ENCODE assay signal across 9 cellular contexts in genomic region chr6:158803733-158804143, GRCh38. TPM values are rescaled to one million over a fixed set of nuclear protein-coding genes. Genes with fewer than 3 reads are reported as not detected.
A peak's percentile ranks its signal among the peaks of the same experiment; 100 is the strongest.
DNase-seq lines count a peak whose midpoint lies in the region; ATAC-seq and TF ChIP-seq lines count a peak whose summit lies in the region.
"Had no signal": no experiment of that assay in that cellular context is flagged by ENCODE, and none has a peak within 500 bp of the region (broad histone marks: within the 10 kb centered on the region; RNA-seq: fewer than 3 reads in every experiment).

No MANE protein-coding gene starts in this region.

- H2AFZ ChIP-seq in mammary epithelial cell (ENCODE audit: low read depth, low read length), result no peak overlapping the region

- in situ Hi-C loops in mammary epithelial cell (cut with MboI; ENCODE audit: low sequenced_read_pairs in 2 of 2), result no loop called here

- H3K4me3 ChIP-seq in mammary epithelial cell (replicated peaks in 1 of 3; ENCODE audit: insufficient read depth in 1 of 3, low read depth in 2 of 3, low read length in 3 of 3) (no peak overlapping the region), WERI-Rb-1 (ENCODE audit: low read depth, low read length) (no peak overlapping the region)
- H3K4me3 ChIP-seq: cardiac muscle cell had no signal

- H3K36me3 ChIP-seq in mammary epithelial cell (ENCODE audit: insufficient read depth, low read length) (peaks cover 16% of the 10 kb centered on the region), WERI-Rb-1 (peaks cover 17% of the 10 kb centered on the region)
- H3K36me3 ChIP-seq: cardiac muscle cell had no signal

- H3K27ac ChIP-seq in mammary epithelial cell (ENCODE audit: insufficient read depth, low read depth, low read length) (peak overlapping the region; percentile 39), WERI-Rb-1 (no peak overlapping the region)

- WGBS in mammary epithelial cell (ENCODE audit: low coverage, missing lambda C conversion rate), result 71% methylated on average over 5 of the region's 5 CpGs

- H3K36me3 Mint-ChIP-seq in activated T-cell treated with anti-CD3 and anti-CD28 coated beads, Interleukin-2, amount 50 U/mL, for 72 hours (ENCODE audit: insufficient read depth in 2 of 2), result peaks cover 1 to 28% of the 10 kb centered on the region in 2 donors

- intact Hi-C loops in mammary epithelial cell (cut with micrococcal nuclease), result no loop called here

- no TSS peak for BruUV-seq in mammary epithelial cell (replicated peaks; lab: Mats Ljungman, UMichigan)

- peaks cover 16% of the 10 kb centered on the region for H4K20me1 ChIP-seq in mammary epithelial cell (ENCODE audit: insufficient read depth, low read length)

- H3K4me2 ChIP-seq in mammary epithelial cell (ENCODE audit: insufficient read depth, low read depth, low read length), result peak overlapping the region; percentile 55

- H3K27me3 ChIP-seq in mammary epithelial cell (ENCODE audit: insufficient read depth, low read length) (no peaks in the 10 kb centered on the region), WERI-Rb-1 (ENCODE audit: insufficient read depth, low read depth, severe bottlenecking) (no peaks in the 10 kb centered on the region)
- H3K27me3 ChIP-seq: cardiac muscle cell had no signal

- CTCF ChIA-PET in mammary epithelial cell (lab: Charles Lee; ENCODE audit: low non-redundant PET), result no interaction called here

- peaks cover 43% of the 10 kb centered on the region for H3K4me1 ChIP-seq in mammary epithelial cell (ENCODE audit: insufficient read depth, low read length)

- H3K9ac ChIP-seq in mammary epithelial cell (ENCODE audit: insufficient read depth, low read length), result no peak overlapping the region

- TF ChIP-seq CTCF in mammary epithelial cell (conservative IDR thresholded peaks at IDR 0.05 in 1 of 2, IDR thresholded peaks at IDR 0.05 in 1 of 2; ENCODE audit: extremely low read depth in 1 of 2, insufficient read depth in 1 of 2, low read depth in 1 of 2, low read length in 2 of 2), result no peak
- TF ChIP-seq CTCF in WERI-Rb-1 (IDR thresholded peaks at IDR 0.05; ENCODE audit: low read depth, low read length), result no peak

- H3K4me3 Mint-ChIP-seq in activated T-cell treated with anti-CD3 and anti-CD28 coated beads, Interleukin-2, amount 50 U/mL, for 72 hours, result peak overlapping the region; percentile 65 to 81

- ATAC-seq in activated T-cell treated with anti-CD3 and anti-CD28 coated beads, Interleukin-2, amount 50 U/mL, for 72 hours (replicated peaks in 1 of 2), result peak; percentile 63 to 74

- no peaks in the 10 kb centered on the region for H3K9me3 Mint-ChIP-seq in activated T-cell treated with anti-CD3 and anti-CD28 coated beads, Interleukin-2, amount 50 U/mL, for 72 hours

- H3K4me1 Mint-ChIP-seq in activated T-cell treated with anti-CD3 and anti-CD28 coated beads, Interleukin-2, amount 50 U/mL, for 72 hours (ENCODE audit: low read depth), result peaks cover 98% of the 10 kb centered on the region

- DNase-seq in activated T-cell treated with anti-CD3 and anti-CD28 coated beads, Interleukin-2, amount 50 U/mL, for 72 hours, result peak; percentile 32 to 37
- DNase-seq in activated T-cell treated with anti-CD3 and anti-CD28 coated beads, Interleukin-2, amount 50 U/mL, for 1 hour, result no peak
- DNase-seq in HCEC 1CT (peak; percentile 9), NCI-H510A (lab: John Stamatoyannopoulos, UW) (peak; percentile 38), mammary epithelial cell (peak; percentile 66), myocyte (ENCODE audit: low read depth) (peak; percentile 21), WERI-Rb-1 (no peak), AG20443 (ENCODE audit: low spot score) (no peak)

- H3K27ac Mint-ChIP-seq in activated T-cell treated with anti-CD3 and anti-CD28 coated beads, Interleukin-2, amount 50 U/mL, for 72 hours, result peak overlapping the region; percentile 18

- no peaks in the 10 kb centered on the region for H3K27me3 Mint-ChIP-seq in activated T-cell treated with anti-CD3 and anti-CD28 coated beads, Interleukin-2, amount 50 U/mL, for 72 hours (ENCODE audit: low read depth)

- H3K9me3 ChIP-seq in mammary epithelial cell (replicated peaks; ENCODE audit: insufficient read depth, low read length), result no peaks in the 10 kb centered on the region
- H3K9me3 ChIP-seq in WERI-Rb-1 (ENCODE audit: severe bottlenecking), result no peaks in the 10 kb centered on the region

- dilution Hi-C loops in mammary epithelial cell (cut with HindIII; ENCODE audit: low sequenced_read_pairs), result no loop called here

- H3K79me2 ChIP-seq in mammary epithelial cell (ENCODE audit: insufficient read depth, low read length), result peaks cover 96% of the 10 kb centered on the region

RNA-seq across cellular contexts. Expression of gene EZR, which starts 15.4 kb away (rescaled TPM):
- 100 to 1,000 TPM; 167 to 177 TPM for total RNA-seq in activated T-cell treated with anti-CD3 and anti-CD28 coated beads, Interleukin-2, amount 50 U/mL, for 72 hours
- total RNA-seq in mammary epithelial cell (100 to 1,000 TPM; 164 to 240 TPM), myocyte (41.2 and 71.0 TPM in 2 replicates)
- polyA plus RNA-seq in mammary epithelial cell, result 171 TPM
- 213 TPM for polyA minus RNA-seq in mammary epithelial cell
- polyA plus RNA-seq in myocyte (2012), result 96.7 TPM

Comparison
In these comparisons a context has a peak if more than half of its experiments do, and no peak if none do; other contexts are left out.
1. DNase-seq: peak in activated T-cell treated with anti-CD3 and anti-CD28 coated beads, Interleukin-2, amount 50 U/mL, for 72 hours (2 of 2), HCEC 1CT (single experiment), NCI-H510A (single experiment), mammary epithelial cell (single experiment) and myocyte (single experiment); none in activated T-cell treated with anti-CD3 and anti-CD28 coated beads, Interleukin-2, amount 50 U/mL, for 1 hour (single experiment), WERI-Rb-1 (single experiment) and AG20443 (single experiment).